In the genomic region with DNA sequence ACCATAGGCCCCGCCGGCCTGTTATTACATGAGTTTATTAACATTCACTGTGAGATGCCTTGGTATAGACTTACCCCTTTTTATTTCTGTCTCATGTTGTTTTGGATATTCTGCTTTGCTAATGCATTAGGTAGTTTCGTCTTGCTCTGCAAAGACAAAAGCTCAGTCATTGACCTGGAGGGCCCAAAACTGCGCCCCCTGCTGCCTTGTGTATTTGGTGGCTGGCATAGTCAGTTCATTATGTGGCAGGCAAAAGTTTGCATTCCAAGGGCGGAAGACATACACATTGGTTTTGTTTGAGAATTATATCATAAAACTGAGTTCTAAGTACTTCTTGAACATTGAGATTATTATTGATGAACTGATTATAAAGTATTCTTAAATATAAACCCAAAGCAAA, we compare ENCODE assay signal across 8 cellular contexts.
DNase-seq lines count a peak whose midpoint lies in the region; ATAC-seq and TF ChIP-seq lines count a peak whose summit lies in the region.

No MANE protein-coding gene starts in this region.

- intact Hi-C loops in heart right ventricle (cut with DNase I): no loop called here

- H3K36me3 ChIP-seq in BE2C (no peaks in the 10 kb centered on the region), Loucy (ENCODE audit: insufficient read depth, low read length) (no peaks in the 10 kb centered on the region), heart right ventricle (no peaks in the 10 kb centered on the region), GM23248 (ENCODE audit: low read depth) (no peaks in the 10 kb centered on the region)

- H2AFZ ChIP-seq in Loucy (ENCODE audit: low read length): no peak overlapping the region
- H2AFZ ChIP-seq in GM23248: no peak overlapping the region

- TF ChIP-seq CTCF in BE2C (IDR thresholded peaks at IDR 0.05; ENCODE audit: low read depth, low read length) (peak; percentile 38), Loucy (conservative IDR thresholded peaks at IDR 0.05; ENCODE audit: low read length) (peak; percentile 60), heart right ventricle (IDR thresholded peaks at IDR 0.05) (peak in 8 of 9 donors; percentile 9 to 50 (median 30))

- H3K79me2 ChIP-seq in Loucy (ENCODE audit: insufficient read depth, low read length) (no peaks in the 10 kb centered on the region), GM23248 (ENCODE audit: insufficient read depth) (no peaks in the 10 kb centered on the region)

- no peak overlapping the region for H3K4me2 ChIP-seq in Loucy (ENCODE audit: low read depth, low read length, poor library complexity, severe bottlenecking)
- H3K4me2 ChIP-seq in GM23248 (ENCODE audit: unreplicated experiment): no peak overlapping the region

- no peaks in the 10 kb centered on the region for H3K9me3 ChIP-seq in BE2C
- no peaks in the 10 kb centered on the region for H3K9me3 ChIP-seq in Loucy (ENCODE audit: insufficient read depth, low read depth, low read length)
- peaks cover 0 to 4% (median 0%) of the 10 kb centered on the region in 11 donors for H3K9me3 ChIP-seq in heart right ventricle
- no peaks in the 10 kb centered on the region for H3K9me3 ChIP-seq in GM23248 (ENCODE audit: low read depth)

- H3K27me3 ChIP-seq in BE2C (no peaks in the 10 kb centered on the region), Loucy (ENCODE audit: insufficient read depth, low read length, poor library complexity, severe bottlenecking) (no peaks in the 10 kb centered on the region), heart right ventricle (no peaks in the 10 kb centered on the region), GM23248 (replicated peaks; ENCODE audit: insufficient read depth) (no peaks in the 10 kb centered on the region)

- in situ Hi-C loops in GM23248 (cut with MboI): no loop called here

- ATAC-seq in heart right ventricle: no peak

- H3K27ac ChIP-seq in heart right ventricle: no peak overlapping the region
- H3K27ac ChIP-seq in GM23248: no peak overlapping the region

- H4K20me1 ChIP-seq in Loucy (ENCODE audit: insufficient read depth, low read length, poor library complexity, severe bottlenecking): no peaks in the 10 kb centered on the region
- H4K20me1 ChIP-seq in GM23248 (ENCODE audit: insufficient read depth): no peaks in the 10 kb centered on the region

- H3K9me2 ChIP-seq in Loucy (replicated peaks; ENCODE audit: low read depth, low read length): no peaks in the 10 kb centered on the region
- no peaks in the 10 kb centered on the region for H3K9me2 ChIP-seq in GM23248 (ENCODE audit: insufficient read depth)

- H3K4me3 ChIP-seq in BE2C (ENCODE audit: low read depth, low read length) (no peak overlapping the region), Loucy (ENCODE audit: low read length, poor library complexity, severe bottlenecking) (no peak overlapping the region), heart right ventricle (no peak overlapping the region), GM23248 (no peak overlapping the region)

- H3K4me1 ChIP-seq in BE2C: no peaks in the 10 kb centered on the region
- no peaks in the 10 kb centered on the region for H3K4me1 ChIP-seq in Loucy (ENCODE audit: insufficient read depth, low read length, poor library complexity, severe bottlenecking)
- H3K4me1 ChIP-seq in heart right ventricle: no peaks in the 10 kb centered on the region
- no peaks in the 10 kb centered on the region for H3K4me1 ChIP-seq in GM23248 (ENCODE audit: insufficient read depth)

- peak; percentile 40 for DNase-seq in BE2C
- DNase-seq in activated T-cell treated with anti-CD3 and anti-CD28 coated beads for 24 hours (ENCODE audit: low read depth): peak; percentile 23
- DNase-seq in heart right ventricle: peak in 1 of 2 donors; percentile 14
- DNase-seq in stimulated activated CD4-positive, alpha-beta T cell treated with anti-CD3 and anti-CD28 coated beads, TNF-alpha, amount 100 ng/mL, for 4 hours (ENCODE audit: low read depth in 3 of 3): peak; percentile 14 to 21 (median 19)
- DNase-seq in GM23248: no peak
- DNase-seq in SKM-1 treated with dmso at 0.1 percent for 144 hours (lab: John Stamatoyannopoulos, UW; ENCODE audit: unreplicated experiment): no peak
- no peak for DNase-seq in SK-N-DZ (ENCODE audit: low spot score)

- H3K9ac ChIP-seq in Loucy (ENCODE audit: low read depth, low read length, poor library complexity, severe bottlenecking): no peak overlapping the region
- no peak overlapping the region for H3K9ac ChIP-seq in GM23248

- WGBS in heart right ventricle, 2 donors: 67 to 71% methylated on average over 5 of the region's 5 CpGs
- 47 to 56% methylated on average over 5 of the region's 5 CpGs for WGBS in GM23248 (ENCODE audit: low coverage in 1 of 2, low lambda C conversion rate in 2 of 2, missing lambda C conversion rate in 2 of 2), 2 experiments

- H3F3A ChIP-seq in Loucy (ENCODE audit: low read depth) (no peaks in the 10 kb centered on the region), GM23248 (ENCODE audit: insufficient read depth) (no peaks in the 10 kb centered on the region)

Comparison
In these comparisons a context has a peak if more than half of its experiments do, and no peak if none do; other contexts are left out.
1. DNase-seq: peak in BE2C (single experiment), activated T-cell treated with anti-CD3 and anti-CD28 coated beads for 24 hours (single experiment) and stimulated activated CD4-positive, alpha-beta T cell treated with anti-CD3 and anti-CD28 coated beads, TNF-alpha, amount 100 ng/mL, for 4 hours (3 of 3); none in GM23248 (single experiment), SKM-1 treated with dmso at 0.1 percent for 144 hours (single experiment) and SK-N-DZ (single experiment).
2. Peak in every context shown above with its lines, with median percentiles within 50 percentile points of each other: CTCF ChIP-seq.